In genomic region chr2:89833116-89833779, GRCh38 we compare ENCODE assay signal across 11 cellular contexts.
DNase-seq lines count a peak whose midpoint lies in the region; ATAC-seq, FAIRE-seq and TF ChIP-seq lines count a peak whose summit lies in the region.
"Had no signal": no experiment of that assay in that cellular context is flagged by ENCODE, and none has a peak within 500 bp of the region (broad histone marks: within the 10 kb centered on the region; RNA-seq: fewer than 3 reads in every experiment).

No MANE protein-coding gene starts in this region.

- H3K4me3 ChIP-seq in body of pancreas, result no peak overlapping the region
- H3K4me3 ChIP-seq in small intestine (ENCODE audit: low read depth in 1 of 2, low read length in 2 of 2), result no peak overlapping the region

- H3K4me1 ChIP-seq in body of pancreas (no peaks in the 10 kb centered on the region), small intestine (ENCODE audit: control insufficient read depth in 2 of 2, insufficient read depth in 1 of 2, low read depth in 1 of 2, low read length in 1 of 2) (no peaks in the 10 kb centered on the region)

- no peak for TF ChIP-seq POLR2A in body of pancreas (IDR thresholded peaks at IDR 0.05)

- H3K9me3 ChIP-seq in body of pancreas (peaks cover 0 to 45% (median 0%) of the 10 kb centered on the region in 3 donors), small intestine (ENCODE audit: control insufficient read depth, low read depth) (peaks cover 6% of the 10 kb centered on the region)

- TF ChIP-seq CTCF in activated CD8-positive, alpha-beta T cell treated with anti-CD3 and anti-CD28 coated beads for 36 hours (IDR thresholded peaks at IDR 0.05), result no peak
- TF ChIP-seq CTCF in body of pancreas (IDR thresholded peaks at IDR 0.05), result no peak

- H3K27ac Mint-ChIP-seq in activated CD8-positive, alpha-beta T cell treated with anti-CD3 and anti-CD28 coated beads, Interleukin-2, amount 10 ng/mL, durations not matched to agents 7 days and 5 days, result no peak overlapping the region
- H3K27ac Mint-ChIP-seq in activated CD8-positive, alpha-beta T cell treated with anti-CD3 and anti-CD28 coated beads for 36 hours, result no peak overlapping the region

- POLR2A ChIA-PET in activated CD8-positive, alpha-beta T cell treated with anti-CD3 and anti-CD28 coated beads, Interleukin-2, amount 10 ng/mL, durations not matched to agents 7 days and 5 days (lab: Charles Lee), result no interaction called here
- POLR2A ChIA-PET in activated CD8-positive, alpha-beta T cell treated with anti-CD3 and anti-CD28 coated beads for 36 hours (lab: Charles Lee), result no interaction called here

- H3K36me3 ChIP-seq in body of pancreas (replicated peaks in 1 of 2; ENCODE audit: insufficient read depth in 1 of 2, low read depth in 2 of 2) (no peaks in the 10 kb centered on the region), small intestine (ENCODE audit: control insufficient read depth in 2 of 2, insufficient read depth in 2 of 2, low read length in 2 of 2) (no peaks in the 10 kb centered on the region)

- ATAC-seq in activated CD8-positive, alpha-beta T cell treated with anti-CD3 and anti-CD28 coated beads, Interleukin-2, amount 10 ng/mL, durations not matched to agents 7 days and 5 days, result peak; percentile 60
- ATAC-seq in activated CD8-positive, alpha-beta T cell treated with anti-CD3 and anti-CD28 coated beads for 36 hours, result no peak
- ATAC-seq in HG02970 (IDR thresholded peaks at IDR 0.05; ENCODE audit: low FRiP score, unreplicated experiment) (peak; percentile 56), body of pancreas (peak; percentile 62)

- H3K27ac ChIP-seq in body of pancreas (no peak overlapping the region), small intestine (ENCODE audit: low read depth in 1 of 2, low read length in 1 of 2) (no peak overlapping the region)
- H3K27ac ChIP-seq: RWPE1 had no signal

- no peak for FAIRE-seq in small intestine (lab: Jason Lieb, UNC)
- FAIRE-seq: A204.1 had no signal

- DNase-seq in activated CD8-positive, alpha-beta T cell treated with anti-CD3 and anti-CD28 coated beads, Interleukin-2, amount 10 ng/mL, durations not matched to agents 7 days and 5 days, result no peak
- DNase-seq in activated CD8-positive, alpha-beta T cell treated with anti-CD3 and anti-CD28 coated beads for 36 hours, result no peak
- DNase-seq in body of pancreas (no peak), small intestine (peak; percentile 24), mesenteric fat pad (ENCODE audit: low spot score) (no peak), NCI-H1436 treated with DMSO at 0.1 percent for 48 hours (lab: John Stamatoyannopoulos, UW) (no peak), iPS-NIHi11 (ENCODE audit: low spot score) (no peak)
- DNase-seq: activated CD8-positive, alpha-beta memory T cell treated with anti-CD3 and anti-CD28 coated beads, Interleukin-2, amount 50 U/mL, for 48 hours had no signal

- H3K27me3 ChIP-seq in body of pancreas, result no peaks in the 10 kb centered on the region
- no peaks in the 10 kb centered on the region for H3K27me3 ChIP-seq in small intestine (ENCODE audit: control insufficient read depth in 2 of 2, insufficient read depth in 2 of 2, low read length in 2 of 2)

- H3K4me1 Mint-ChIP-seq in activated CD8-positive, alpha-beta T cell treated with anti-CD3 and anti-CD28 coated beads, Interleukin-2, amount 10 ng/mL, durations not matched to agents 7 days and 5 days (ENCODE audit: low read depth), result no peaks in the 10 kb centered on the region
- H3K4me1 Mint-ChIP-seq in activated CD8-positive, alpha-beta T cell treated with anti-CD3 and anti-CD28 coated beads for 36 hours (ENCODE audit: low read depth), result no peaks in the 10 kb centered on the region

- peaks cover 25% of the 10 kb centered on the region for H3K36me3 Mint-ChIP-seq in activated CD8-positive, alpha-beta T cell treated with anti-CD3 and anti-CD28 coated beads, Interleukin-2, amount 10 ng/mL, durations not matched to agents 7 days and 5 days (ENCODE audit: low read depth)
- peaks cover 41% of the 10 kb centered on the region for H3K36me3 Mint-ChIP-seq in activated CD8-positive, alpha-beta T cell treated with anti-CD3 and anti-CD28 coated beads for 36 hours (ENCODE audit: low read depth)

- CTCF ChIA-PET in activated CD8-positive, alpha-beta T cell treated with anti-CD3 and anti-CD28 coated beads, Interleukin-2, amount 10 ng/mL, durations not matched to agents 7 days and 5 days (lab: Charles Lee), result no interaction called here
- CTCF ChIA-PET in activated CD8-positive, alpha-beta T cell treated with anti-CD3 and anti-CD28 coated beads for 36 hours (lab: Charles Lee), result no interaction called here

- intact Hi-C loops in activated CD8-positive, alpha-beta T cell treated with anti-CD3 and anti-CD28 coated beads for 36 hours (cut with micrococcal nuclease), result no loop called here
- intact Hi-C loops in body of pancreas (cut with DNase I), result no loop called here

- H3K9me3 Mint-ChIP-seq in activated CD8-positive, alpha-beta T cell treated with anti-CD3 and anti-CD28 coated beads, Interleukin-2, amount 10 ng/mL, durations not matched to agents 7 days and 5 days (ENCODE audit: insufficient read depth), result peaks cover 5% of the 10 kb centered on the region
- peaks cover 62% of the 10 kb centered on the region for H3K9me3 Mint-ChIP-seq in activated CD8-positive, alpha-beta T cell treated with anti-CD3 and anti-CD28 coated beads for 36 hours

- H3K27me3 Mint-ChIP-seq in activated CD8-positive, alpha-beta T cell treated with anti-CD3 and anti-CD28 coated beads, Interleukin-2, amount 10 ng/mL, durations not matched to agents 7 days and 5 days (ENCODE audit: low read depth), result no peaks in the 10 kb centered on the region
- no peaks in the 10 kb centered on the region for H3K27me3 Mint-ChIP-seq in activated CD8-positive, alpha-beta T cell treated with anti-CD3 and anti-CD28 coated beads for 36 hours

- 50 to 61% methylated on average over 12 of the region's 12 CpGs for WGBS in body of pancreas, 2 donors
- WGBS in small intestine, 3 donors, result 75 to 78% (median 78%) methylated on average over 12 of the region's 12 CpGs

- H3K4me3 Mint-ChIP-seq in activated CD8-positive, alpha-beta T cell treated with anti-CD3 and anti-CD28 coated beads, Interleukin-2, amount 10 ng/mL, durations not matched to agents 7 days and 5 days, result no peak overlapping the region
- H3K4me3 Mint-ChIP-seq in activated CD8-positive, alpha-beta T cell treated with anti-CD3 and anti-CD28 coated beads for 36 hours, result no peak overlapping the region
